8 cellular contexts compared by ENCODE assay signal in the genomic region with DNA sequence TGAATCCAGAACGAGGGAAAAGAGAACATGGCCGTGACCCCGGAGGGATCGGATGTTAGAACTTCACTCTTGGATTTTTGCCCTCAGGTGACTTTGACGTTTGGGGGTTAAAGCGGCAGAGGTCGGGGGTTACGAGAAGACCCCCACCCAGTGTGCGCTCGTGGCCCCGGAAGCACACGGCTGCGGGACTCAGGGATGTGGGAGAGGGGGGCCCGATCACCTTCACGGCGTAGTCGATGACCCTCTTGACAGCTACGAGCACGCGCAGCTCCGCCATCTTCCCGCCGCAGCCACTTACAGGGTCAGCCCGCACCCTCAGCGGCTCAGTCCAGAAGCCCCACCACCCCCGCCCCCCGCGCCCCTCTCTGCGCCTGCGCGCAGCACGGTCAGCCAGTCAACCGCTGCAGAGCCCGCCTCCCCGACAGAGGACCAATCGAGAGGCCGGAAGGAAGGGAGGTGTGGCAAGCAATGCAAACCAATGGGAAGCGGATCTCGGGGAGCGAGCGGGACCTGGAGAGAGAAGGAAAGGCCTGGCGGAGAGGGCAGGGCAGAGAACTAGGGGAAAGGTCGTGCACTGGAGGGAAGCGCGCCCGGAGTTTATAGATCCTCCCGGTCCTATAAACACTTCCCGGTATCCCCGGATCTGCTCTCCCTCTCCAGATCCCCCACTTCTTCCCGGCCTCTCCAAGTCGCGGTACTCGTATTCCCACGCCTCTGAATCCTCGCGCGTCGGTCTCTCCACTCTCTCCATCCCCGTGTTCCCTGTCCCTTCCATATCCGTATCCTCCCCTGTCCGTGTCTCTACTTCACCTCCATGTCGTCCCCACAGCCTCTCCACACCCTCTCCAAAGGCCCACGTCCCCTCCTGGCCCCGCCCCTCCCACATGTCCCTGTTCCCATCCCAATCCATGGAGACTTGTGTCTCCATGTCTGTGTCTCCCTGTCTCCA. TPM values are rescaled to one million over a fixed set of nuclear protein-coding genes. Genes with fewer than 3 reads are reported as not detected.
A peak's percentile ranks its signal among the peaks of the same experiment; 100 is the strongest.
DNase-seq lines count a peak whose midpoint lies in the region; ATAC-seq and TF ChIP-seq lines count a peak whose summit lies in the region.

TSS of gene ETFB (minus strand) at position 339 of the 949 bp plus-strand sequence. CDS start at position 277, 62 bp downstream.

- peak within 1 kb of the TSS; percentile 90 for H3K4me3 ChIP-seq in kidney epithelial cell (ENCODE audit: low read depth, low read length)

- no peak for TF ChIP-seq CTCF in GM13976 (IDR thresholded peaks at IDR 0.05; ENCODE audit: borderline replicate concordance, control extremely low read depth, extremely low read depth, insufficient read depth, missing control alignments)
- TF ChIP-seq CTCF in kidney epithelial cell (IDR thresholded peaks at IDR 0.05; ENCODE audit: insufficient read depth, low read length, poor library complexity, severe bottlenecking), result no peak

- H3K4me3 Mint-ChIP-seq in activated CD4-positive, alpha-beta T cell treated with anti-CD3 and anti-CD28 coated beads for 36 hours, result peak within 1 kb of the TSS; percentile 90

- peaks cover 54% of the 10 kb centered on the region for H3K4me1 Mint-ChIP-seq in activated CD4-positive, alpha-beta T cell treated with anti-CD3 and anti-CD28 coated beads for 36 hours

- ATAC-seq in HG02970 (IDR thresholded peaks at IDR 0.05; ENCODE audit: low FRiP score, unreplicated experiment), result peak; percentile 39
- peak; percentile 66 for ATAC-seq in activated CD4-positive, alpha-beta T cell treated with anti-CD3 and anti-CD28 coated beads for 36 hours

- no peaks in the 10 kb centered on the region for H3K27me3 ChIP-seq in kidney epithelial cell (ENCODE audit: control insufficient read depth, insufficient read depth, low read length)

- H3K27ac Mint-ChIP-seq in activated CD4-positive, alpha-beta T cell treated with anti-CD3 and anti-CD28 coated beads for 36 hours, result peak within 1 kb of the TSS; percentile 97

- POLR2A ChIA-PET in activated CD4-positive, alpha-beta T cell treated with anti-CD3 and anti-CD28 coated beads for 36 hours (lab: Charles Lee), result interaction anchor here (1.6 kb wide), 1 partner anchor 29 kb away, joined by 9 read pairs; no protein-coding TSS in a partner anchor

- no peaks in the 10 kb centered on the region for H3K36me3 ChIP-seq in kidney epithelial cell (ENCODE audit: control insufficient read depth, insufficient read depth, low read length)

- intact Hi-C loops in activated CD4-positive, alpha-beta T cell treated with anti-CD3 and anti-CD28 coated beads for 36 hours (cut with DNase I, micrococcal nuclease), result loop anchor here in 1 of 2 experiments (1.0 to 2.0 kb wide), 2 partner anchors 338 to 562 kb away; no protein-coding TSS in a partner anchor

- H3K36me3 Mint-ChIP-seq in activated CD4-positive, alpha-beta T cell treated with anti-CD3 and anti-CD28 coated beads for 36 hours (ENCODE audit: low read depth), result peaks cover 29% of the 10 kb centered on the region

- DNase-seq in GM13976 (ENCODE audit: low spot score), result peak; percentile 97
- peak; percentile 97 for DNase-seq in NCI-H460 (ENCODE audit: extremely low read depth, low read depth)
- DNase-seq in activated CD4-positive, alpha-beta T cell treated with anti-CD3 and anti-CD28 coated beads for 36 hours, result peak; percentile 97
- DNase-seq in cerebellum (ENCODE audit: low spot score), result peak; percentile 100
- peak; percentile 87 for DNase-seq in kidney epithelial cell (ENCODE audit: low read depth)
- peak; percentile 84 to 85 for DNase-seq in stimulated activated CD4-positive, alpha-beta T cell treated with anti-CD3 and anti-CD28 coated beads, Interleukin-15, amount 100 ng/mL, for 1 hour (ENCODE audit: low read depth in 1 of 2, low spot score in 1 of 2)
- DNase-seq in NCI-H524 treated with DMSO at 0.1 percent for 48 hours (lab: John Stamatoyannopoulos, UW), result no peak

- no peaks in the 10 kb centered on the region for H3K27me3 Mint-ChIP-seq in activated CD4-positive, alpha-beta T cell treated with anti-CD3 and anti-CD28 coated beads for 36 hours

- H3K9me3 Mint-ChIP-seq in activated CD4-positive, alpha-beta T cell treated with anti-CD3 and anti-CD28 coated beads for 36 hours (ENCODE audit: low read depth), result no peaks in the 10 kb centered on the region

- CTCF ChIA-PET in activated CD4-positive, alpha-beta T cell treated with anti-CD3 and anti-CD28 coated beads for 36 hours (lab: Charles Lee), result interaction anchor here (0.6 to 1.2 kb wide), 4 partner anchors 20 to 662 kb away, joined by 3 to 5 read pairs (median 4); partner anchors contain the start of gene ZNF614

- in situ Hi-C loops in GM13976 (cut with MboI; ENCODE audit: low sequenced_read_pairs, unreplicated experiment), result no loop called here

RNA-seq across cellular contexts. Expression of gene ETFB, which starts in this region (rescaled TPM):
- 77.3 and 88.4 TPM in 2 replicates for total RNA-seq in NCI-H460 (2014; rRNA removed; shearing (Covaris generic))
- polyA plus RNA-seq in NCI-H460 (2014; cell fraction: nucleus; rRNA removed), result 111 and 174 TPM in 2 replicates
- total RNA-seq in activated CD4-positive, alpha-beta T cell treated with anti-CD3 and anti-CD28 coated beads for 36 hours, result 100 to 1,000 TPM; 108 to 172 TPM
- total RNA-seq in cerebellum, result 48.5 TPM
- 29.8 and 36.9 TPM in 2 replicates for total RNA-seq in kidney epithelial cell
